In genomic region chr13:80612804-80613203, GRCh38 we compare ENCODE assay signal across 16 cellular contexts.
DNase-seq lines count a peak whose midpoint lies in the region; ATAC-seq and TF ChIP-seq lines count a peak whose summit lies in the region.
"Had no signal": no experiment of that assay in that cellular context is flagged by ENCODE, and none has a peak within 500 bp of the region (broad histone marks: within the 10 kb centered on the region; RNA-seq: fewer than 3 reads in every experiment).

No MANE protein-coding gene starts in this region.

- no peak overlapping the region for H3K27ac ChIP-seq in spleen
- no peak overlapping the region for H3K27ac ChIP-seq in prostate gland
- H3K27ac ChIP-seq: BLaER1 had no signal

- BruUV-seq in MCF 10A (replicated peaks; lab: Mats Ljungman, UMichigan): no TSS peak

- DNase-seq in Right ventricle myocardium superior (no peak), left cardiac atrium (no peak), cerebellar cortex (ENCODE audit: low spot score) (peak; percentile 21), mesothelial cell of epicardium (ENCODE audit: low spot score in 2 of 2, unreplicated experiment in 2 of 2) (no peak), spleen (peak; percentile 30), prostate gland (ENCODE audit: low spot score) (no peak), MCF 10A (ENCODE audit: unreplicated experiment) (no peak)
- DNase-seq in activated T-helper 2 cell treated with anti-CD3 and anti-CD28 coated beads, Interferon-gamma antibody, Interleukin-2, Interleukin-4, amounts not matched to agents 10 μg/mL and 5 μg/mL and 100 μg/mL, durations not matched to agents 14 hours and 24 hours and 36 hours (ENCODE audit: low spot score): no peak
- DNase-seq: 8988T; AML-193; Caco-2; CD8-positive, alpha-beta memory T cell; DMS53; HCEC 1CT; HFFc6 had no signal

- POLR2A ChIA-PET in MCF 10A (lab: Yijun Ruan, JAX): interaction anchor here (1.2 kb wide), 1 partner anchor 13 kb away, joined by 3 read pairs; no protein-coding TSS in a partner anchor

- intact Hi-C loops in Right ventricle myocardium superior (cut with DNase I): no loop called here
- intact Hi-C loops in left cardiac atrium (cut with DNase I): no loop called here
- intact Hi-C loops in spleen (cut with DNase I; ENCODE audit: low total_unique reads): no loop called here
- intact Hi-C loops in prostate gland (cut with DNase I): no loop called here
- intact Hi-C loops in MCF 10A (cut with micrococcal nuclease): no loop called here
- intact Hi-C loops in activated T-helper 2 cell treated with anti-CD3 and anti-CD28 coated beads, Interferon-gamma antibody, Interleukin-2, Interleukin-4, amounts not matched to agents 10 μg/mL and 5 μg/mL and 100 μg/mL, durations not matched to agents 14 hours and 24 hours and 36 hours (cut with micrococcal nuclease): no loop called here

- peaks cover 7% of the 10 kb centered on the region for H3K9me3 Mint-ChIP-seq in mesothelial cell of epicardium
- peaks cover 5% of the 10 kb centered on the region for H3K9me3 Mint-ChIP-seq in MCF 10A (ENCODE audit: unreplicated experiment)
- H3K9me3 Mint-ChIP-seq in activated T-helper 2 cell treated with anti-CD3 and anti-CD28 coated beads, Interferon-gamma antibody, Interleukin-2, Interleukin-4, amounts not matched to agents 10 μg/mL and 5 μg/mL and 100 μg/mL, durations not matched to agents 14 hours and 24 hours and 36 hours: peaks cover 4% of the 10 kb centered on the region

- H3K27me3 ChIP-seq in spleen (replicated peaks in 1 of 7) (no peaks in the 10 kb centered on the region), prostate gland (replicated peaks; ENCODE audit: insufficient read depth) (no peaks in the 10 kb centered on the region)
- H3K27me3 ChIP-seq: BLaER1 had no signal

- no peak overlapping the region for H3K4me3 Mint-ChIP-seq in mesothelial cell of epicardium
- no peak overlapping the region for H3K4me3 Mint-ChIP-seq in MCF 10A (ENCODE audit: unreplicated experiment)
- no peak overlapping the region for H3K4me3 Mint-ChIP-seq in activated T-helper 2 cell treated with anti-CD3 and anti-CD28 coated beads, Interferon-gamma antibody, Interleukin-2, Interleukin-4, amounts not matched to agents 10 μg/mL and 5 μg/mL and 100 μg/mL, durations not matched to agents 14 hours and 24 hours and 36 hours (ENCODE audit: low read depth)
- H3K4me3 Mint-ChIP-seq: CD8-positive, alpha-beta memory T cell; HFFc6 had no signal

- no peak overlapping the region for H3K4me3 ChIP-seq in spleen
- H3K4me3 ChIP-seq in prostate gland: no peak overlapping the region
- H3K4me3 ChIP-seq: BLaER1 had no signal

- no peaks in the 10 kb centered on the region for H3K36me3 ChIP-seq in spleen
- H3K36me3 ChIP-seq in prostate gland: no peaks in the 10 kb centered on the region
- H3K36me3 ChIP-seq: BLaER1 had no signal

- CTCF ChIA-PET in MCF 10A (lab: Yijun Ruan, JAX): no interaction called here

- ATAC-seq in Right ventricle myocardium superior (ENCODE audit: poor library complexity): peak; percentile 39
- ATAC-seq in left cardiac atrium: no peak

- H3K36me3 Mint-ChIP-seq in mesothelial cell of epicardium: no peaks in the 10 kb centered on the region
- H3K36me3 Mint-ChIP-seq in MCF 10A (ENCODE audit: insufficient read depth, unreplicated experiment): no peaks in the 10 kb centered on the region
- H3K36me3 Mint-ChIP-seq in activated T-helper 2 cell treated with anti-CD3 and anti-CD28 coated beads, Interferon-gamma antibody, Interleukin-2, Interleukin-4, amounts not matched to agents 10 μg/mL and 5 μg/mL and 100 μg/mL, durations not matched to agents 14 hours and 24 hours and 36 hours (ENCODE audit: low read depth): no peaks in the 10 kb centered on the region

- no peaks in the 10 kb centered on the region for H3K27me3 Mint-ChIP-seq in mesothelial cell of epicardium (ENCODE audit: low read depth)
- H3K27me3 Mint-ChIP-seq in MCF 10A (ENCODE audit: insufficient read depth, unreplicated experiment): no peaks in the 10 kb centered on the region
- no peaks in the 10 kb centered on the region for H3K27me3 Mint-ChIP-seq in activated T-helper 2 cell treated with anti-CD3 and anti-CD28 coated beads, Interferon-gamma antibody, Interleukin-2, Interleukin-4, amounts not matched to agents 10 μg/mL and 5 μg/mL and 100 μg/mL, durations not matched to agents 14 hours and 24 hours and 36 hours (ENCODE audit: low read depth)

- H3K4me1 ChIP-seq in spleen (no peaks in the 10 kb centered on the region), prostate gland (replicated peaks) (no peaks in the 10 kb centered on the region)
- H3K4me1 ChIP-seq: BLaER1, Caco-2 had no signal

- H3K27ac Mint-ChIP-seq in mesothelial cell of epicardium: peak overlapping the region; percentile 45
- H3K27ac Mint-ChIP-seq in MCF 10A (ENCODE audit: low read depth, unreplicated experiment): no peak overlapping the region
- no peak overlapping the region for H3K27ac Mint-ChIP-seq in activated T-helper 2 cell treated with anti-CD3 and anti-CD28 coated beads, Interferon-gamma antibody, Interleukin-2, Interleukin-4, amounts not matched to agents 10 μg/mL and 5 μg/mL and 100 μg/mL, durations not matched to agents 14 hours and 24 hours and 36 hours
- H3K27ac Mint-ChIP-seq: HFFc6 had no signal

- no peak for TF ChIP-seq POLR2A in spleen (IDR thresholded peaks at IDR 0.05)
- TF ChIP-seq POLR2A in prostate gland (IDR thresholded peaks at IDR 0.05): no peak

- no peak for TF ChIP-seq CTCF in mesothelial cell of epicardium (IDR thresholded peaks at IDR 0.05; ENCODE audit: unreplicated experiment)
- TF ChIP-seq CTCF in spleen (IDR thresholded peaks at IDR 0.05 in 8 of 11, conservative IDR thresholded peaks at IDR 0.05 in 3 of 11): no peak
- TF ChIP-seq CTCF in prostate gland (IDR thresholded peaks at IDR 0.05): no peak
- TF ChIP-seq CTCF in MCF 10A (IDR thresholded peaks at IDR 0.05; ENCODE audit: unreplicated experiment): no peak

- H3K4me1 Mint-ChIP-seq in mesothelial cell of epicardium (peaks cover 4% of the 10 kb centered on the region), MCF 10A (ENCODE audit: insufficient read depth, unreplicated experiment) (peaks cover 5% of the 10 kb centered on the region)
- no peaks in the 10 kb centered on the region for H3K4me1 Mint-ChIP-seq in activated T-helper 2 cell treated with anti-CD3 and anti-CD28 coated beads, Interferon-gamma antibody, Interleukin-2, Interleukin-4, amounts not matched to agents 10 μg/mL and 5 μg/mL and 100 μg/mL, durations not matched to agents 14 hours and 24 hours and 36 hours (ENCODE audit: low read depth)
- H3K4me1 Mint-ChIP-seq: CD8-positive, alpha-beta memory T cell had no signal

- 72 to 83% (median 79%) methylated on average over 6 of the region's 6 CpGs for WGBS in spleen, 5 donors
- 77% methylated on average over 6 of the region's 6 CpGs for WGBS in prostate gland

- H3K9me3 ChIP-seq in spleen: no peaks in the 10 kb centered on the region
- no peaks in the 10 kb centered on the region for H3K9me3 ChIP-seq in prostate gland
- H3K9me3 ChIP-seq: BLaER1, Caco-2 had no signal

Comparison
In these comparisons a context has a peak if more than half of its experiments do, and no peak if none do; other contexts are left out.
1. DNase-seq: peak in cerebellar cortex (single experiment) and spleen (single experiment); none in Right ventricle myocardium superior (single experiment), left cardiac atrium (single experiment), mesothelial cell of epicardium (0 of 2), prostate gland (single experiment), MCF 10A (single experiment) and activated T-helper 2 cell treated with anti-CD3 and anti-CD28 coated beads, Interferon-gamma antibody, Interleukin-2, Interleukin-4, amounts not matched to agents 10 μg/mL and 5 μg/mL and 100 μg/mL, durations not matched to agents 14 hours and 24 hours and 36 hours (single experiment).